1 cellular context compared by ENCODE assay signal in the genomic region with DNA sequence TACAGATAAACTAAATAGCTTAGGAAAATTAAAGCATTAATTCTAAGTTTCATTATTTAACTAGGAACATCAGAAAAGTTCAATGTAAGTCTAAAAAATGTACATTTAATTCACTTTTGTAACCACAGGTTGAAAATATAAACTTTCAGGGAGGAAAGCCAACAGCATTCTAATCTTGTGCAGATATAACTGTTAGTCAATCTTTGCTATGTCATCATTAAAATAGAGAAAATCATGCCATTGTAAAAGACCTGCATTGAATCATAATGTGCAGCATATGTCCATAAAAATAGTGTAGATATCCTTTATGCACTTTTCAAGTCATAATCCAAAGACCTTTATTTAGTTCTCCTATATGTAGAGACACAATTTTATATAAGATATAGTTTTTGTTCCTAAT.
TF ChIP-seq lines count a peak whose summit lies in the region.

No MANE protein-coding gene starts in this region.

TF ChIP-seq in HepG2, 621 proteins besides CTCF, POLR2A, EP300 and RAD21 (continued from another document):
- TF ChIP-seq, protein P1, sequence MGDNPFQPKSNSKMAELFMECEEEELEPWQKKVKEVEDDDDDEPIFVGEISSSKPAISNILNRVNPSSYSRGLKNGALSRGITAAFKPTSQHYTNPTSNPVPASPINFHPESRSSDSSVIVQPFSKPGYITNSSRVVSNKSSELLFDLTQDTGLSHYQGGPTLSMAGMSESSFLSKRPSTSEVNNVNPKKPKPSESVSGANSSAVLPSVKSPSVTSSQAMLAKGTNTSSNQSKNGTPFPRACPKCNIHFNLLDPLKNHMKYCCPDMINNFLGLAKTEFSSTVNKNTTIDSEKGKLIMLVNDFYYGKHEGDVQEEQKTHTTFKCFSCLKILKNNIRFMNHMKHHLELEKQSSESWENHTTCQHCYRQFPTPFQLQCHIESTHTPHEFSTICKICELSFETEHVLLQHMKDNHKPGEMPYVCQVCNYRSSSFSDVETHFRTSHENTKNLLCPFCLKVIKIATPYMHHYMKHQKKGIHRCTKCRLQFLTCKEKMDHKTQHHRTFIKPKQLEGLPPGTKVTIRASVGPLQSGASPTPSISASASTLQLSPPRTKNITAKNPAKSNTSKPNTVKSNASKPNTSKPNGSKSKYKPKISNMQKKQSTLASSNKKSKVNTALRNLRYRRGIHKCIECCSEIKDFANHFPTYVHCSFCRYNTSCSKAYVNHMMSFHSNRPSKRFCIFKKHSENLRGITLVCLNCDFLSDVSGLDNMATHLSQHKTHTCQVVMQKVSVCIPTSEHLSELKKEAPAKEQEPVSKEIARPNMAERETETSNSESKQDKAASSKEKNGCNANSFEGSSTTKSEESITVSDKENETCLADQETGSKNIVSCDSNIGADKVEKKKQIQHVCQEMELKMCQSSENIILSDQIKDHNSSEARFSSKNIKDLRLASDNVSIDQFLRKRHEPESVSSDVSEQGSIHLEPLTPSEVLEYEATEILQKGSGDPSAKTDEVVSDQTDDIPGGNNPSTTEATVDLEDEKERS (CRISPR knock-in tag; IDR thresholded peaks at IDR 0.05) = no peak
- no peak for TF ChIP-seq KLF16 (CRISPR knock-in tag; IDR thresholded peaks at IDR 0.05)
- peak in 1 of 2 experiments; percentile 50; a peak in 2 of 4 replicates for TF ChIP-seq MAFK (conservative IDR thresholded peaks at IDR 0.05 in 1 of 2, IDR thresholded peaks at IDR 0.05 in 1 of 2; ENCODE audit: low read length in 2 of 2)
